35 cellular contexts compared by ENCODE assay signal in genomic region chr3:45311327-45311726, GRCh38.
"Had no signal": no experiment of that assay in that cellular context is flagged by ENCODE, and none has a peak within 500 bp of the region (broad histone marks: within the 10 kb centered on the region; RNA-seq: fewer than 3 reads in every experiment).

No MANE protein-coding gene starts in this region.

- H3K27ac ChIP-seq: breast epithelium, gastroesophageal sphincter, hepatocyte, left ventricle myocardium inferior, pancreas, prostate gland, skin epidermis, testis, transverse colon, VCaP had no signal

- H2AFZ ChIP-seq: hepatocyte had no signal

- H3K36me3 Mint-ChIP-seq: activated naive CD4-positive, alpha-beta T cell treated with anti-CD3 and anti-CD28 coated beads, Interleukin-2, amount 10 ng/mL, durations not matched to agents 7 days and 5 days; activated naive CD8-positive, alpha-beta T cell treated with anti-CD3 and anti-CD28 coated beads, Interleukin-2, amount 10 ng/mL, durations not matched to agents 7 days and 5 days; natural killer cell treated with Interleukin-12 subunit alpha and Interleukin-12 subunit beta and Interleukin-15 and Interleukin-18, amount 100 ng/mL, for 72 hours had no signal

- FAIRE-seq: colon, pancreas, TTC549, urothelium cell line had no signal

- H3K4me2 ChIP-seq: hepatocyte had no signal

- DNase-seq: activated CD4-positive, alpha-beta T cell treated with anti-CD3 and anti-CD28 coated beads for 48 hours; activated CD4-positive, alpha-beta T cell treated with anti-CD3 and anti-CD28 coated beads, Interleukin-2, amount 50 U/mL, for 48 hours; activated CD8-positive, alpha-beta memory T cell treated with anti-CD3 and anti-CD28 coated beads for 24 hours; activated effector memory CD4-positive, alpha-beta T cell treated with anti-CD3 and anti-CD28 coated beads, Interleukin-2, amount 50 U/mL, for 16 hours; activated naive CD4-positive, alpha-beta T cell treated with anti-CD3 and anti-CD28 coated beads, Interleukin-2, amount 10 ng/mL, durations not matched to agents 7 days and 5 days; activated naive CD8-positive, alpha-beta T cell treated with anti-CD3 and anti-CD28 coated beads, Interleukin-2, amount 10 ng/mL, durations not matched to agents 7 days and 5 days; amygdala; dermis blood vessel endothelial cell; effector CD8-positive, alpha-beta T cell; left ventricle myocardium inferior; mesendoderm; pancreas; retina; stimulated activated CD4-positive, alpha-beta T cell treated with anti-CD3 and anti-CD28 coated beads, Interleukin-12 subunit alpha, Interleukin-12 subunit beta, amount 100 ng/mL, for 4 hours; stimulated activated CD4-positive, alpha-beta T cell treated with anti-CD3 and anti-CD28 coated beads, Interleukin-4, amount 100 ng/mL, for 1 hour; stimulated activated naive CD8-positive, alpha-beta T cell treated with anti-CD3 and anti-CD28 coated beads, Interleukin-15, Interleukin-2, amounts not matched to agents 100 U/mL and 50 U/mL, for 24 hours; T-helper 9 cell; testis; transverse colon had no signal

- ATAC-seq: activated CD4-positive, CD25-positive, alpha-beta regulatory T cell treated with anti-CD3 and anti-CD28 coated beads, Interleukin-2, amount 50 U/mL, for 24 hours; gastroesophageal sphincter; natural killer cell treated with Interleukin-12 subunit alpha and Interleukin-12 subunit beta and Interleukin-15 and Interleukin-18, amount 100 ng/mL, for 72 hours; pancreas; sciatic nerve; stimulated activated naive CD8-positive, alpha-beta T cell treated with anti-CD3 and anti-CD28 coated beads, Interleukin-15, Interleukin-2, amounts not matched to agents 100 U/mL and 50 U/mL, for 24 hours had no signal

- H3K9me3 ChIP-seq: breast epithelium, gastroesophageal sphincter, left ventricle myocardium inferior, pancreas, prostate gland, testis, transverse colon had no signal

- H3K9me3 Mint-ChIP-seq: activated T-helper 1 cell treated with anti-CD3 and anti-CD28 coated beads, Interleukin-12 subunit alpha, Interleukin-12 subunit beta, Interleukin-2, Interleukin-4 antibody, amounts not matched to agents 30 ng/mL and 10 ng/mL and 1 ng/mL, durations not matched to agents 14 hours and 24 hours and 36 hours; central memory CD8-positive, alpha-beta T cell; natural killer cell treated with Interleukin-12 subunit alpha and Interleukin-12 subunit beta and Interleukin-15 and Interleukin-18, amount 100 ng/mL, for 72 hours; T-helper 1 cell treated with Interleukin-12 subunit alpha and Interleukin-12 subunit beta and Interleukin-4 antibody, amounts not matched to agents 30 μg/mL and 1 μg/mL, for 36 hours had no signal

- H3K27me3 ChIP-seq: breast epithelium, pancreas, testis had no signal

- H3K36me3 ChIP-seq: breast epithelium, gastroesophageal sphincter, left ventricle myocardium inferior, pancreas, prostate gland, transverse colon had no signal

- H3K4me3 ChIP-seq: breast epithelium, gastroesophageal sphincter, hepatocyte, left ventricle myocardium inferior, lung, pancreas, prostate gland, skin epidermis, testis, transverse colon had no signal

- H3K79me2 ChIP-seq: hepatocyte had no signal

- H3K4me3 Mint-ChIP-seq: activated naive CD4-positive, alpha-beta T cell treated with anti-CD3 and anti-CD28 coated beads, Interleukin-2, amount 10 ng/mL, durations not matched to agents 7 days and 5 days; activated naive CD8-positive, alpha-beta T cell treated with anti-CD3 and anti-CD28 coated beads, Interleukin-2, amount 10 ng/mL, durations not matched to agents 7 days and 5 days; activated T-helper 1 cell treated with anti-CD3 and anti-CD28 coated beads, Interleukin-12 subunit alpha, Interleukin-12 subunit beta, Interleukin-2, Interleukin-4 antibody, amounts not matched to agents 30 ng/mL and 10 ng/mL and 1 ng/mL, durations not matched to agents 14 hours and 24 hours and 36 hours; central memory CD8-positive, alpha-beta T cell; natural killer cell treated with Interleukin-12 subunit alpha and Interleukin-12 subunit beta and Interleukin-15 and Interleukin-18, amount 100 ng/mL, for 72 hours; T-helper 1 cell treated with Interleukin-12 subunit alpha and Interleukin-12 subunit beta and Interleukin-4 antibody, amounts not matched to agents 30 μg/mL and 1 μg/mL, for 36 hours had no signal

- H3K4me1 Mint-ChIP-seq: activated naive CD4-positive, alpha-beta T cell treated with anti-CD3 and anti-CD28 coated beads, Interleukin-2, amount 10 ng/mL, durations not matched to agents 7 days and 5 days; activated naive CD8-positive, alpha-beta T cell treated with anti-CD3 and anti-CD28 coated beads, Interleukin-2, amount 10 ng/mL, durations not matched to agents 7 days and 5 days; central memory CD8-positive, alpha-beta T cell had no signal

- H3K27ac Mint-ChIP-seq: activated naive CD4-positive, alpha-beta T cell treated with anti-CD3 and anti-CD28 coated beads, Interleukin-2, amount 10 ng/mL, durations not matched to agents 7 days and 5 days; activated naive CD8-positive, alpha-beta T cell treated with anti-CD3 and anti-CD28 coated beads, Interleukin-2, amount 10 ng/mL, durations not matched to agents 7 days and 5 days; activated T-helper 1 cell treated with anti-CD3 and anti-CD28 coated beads, Interleukin-12 subunit alpha, Interleukin-12 subunit beta, Interleukin-2, Interleukin-4 antibody, amounts not matched to agents 30 ng/mL and 10 ng/mL and 1 ng/mL, durations not matched to agents 14 hours and 24 hours and 36 hours; natural killer cell treated with Interleukin-12 subunit alpha and Interleukin-12 subunit beta and Interleukin-15 and Interleukin-18, amount 100 ng/mL, for 72 hours; T-helper 1 cell treated with Interleukin-12 subunit alpha and Interleukin-12 subunit beta and Interleukin-4 antibody, amounts not matched to agents 30 μg/mL and 1 μg/mL, for 36 hours had no signal

- H3K4me1 ChIP-seq: breast epithelium, gastroesophageal sphincter, left ventricle myocardium inferior, pancreas, prostate gland, testis, transverse colon had no signal
